In genomic region chr14:67619446-67620216, GRCh38 we compare ENCODE assay signal across 8 cellular contexts. TPM values are rescaled to one million over a fixed set of nuclear protein-coding genes. Genes with fewer than 3 reads are reported as not detected.
DNase-seq lines count a peak whose midpoint lies in the region; ATAC-seq and TF ChIP-seq lines count a peak whose summit lies in the region.

Gene ARG2 (plus strand): TSS chr14:67619920. CDS start chr14:67619978, 58 bp downstream.

- DNase-seq in NCI-H1436 (lab: John Stamatoyannopoulos, UW) (peak; percentile 95), T follicular helper cell (ENCODE audit: low read depth) (peak; percentile 97), amniotic stem cell (lab: John Stamatoyannopoulos, UW) (peak; percentile 86), left cardiac atrium (peak; percentile 98), posterior vena cava (ENCODE audit: low spot score) (peak; percentile 98), ureter (ENCODE audit: low spot score) (peak; percentile 97)

- intact Hi-C loops in left cardiac atrium (cut with DNase I): loop anchor here (5.0 to 10.0 kb wide), 2 partner anchors 48 to 75 kb away; partner anchors contain the start of gene RDH11 (in 1 of the 2)
- intact Hi-C loops in posterior vena cava (cut with DNase I): loop anchor here in 1 of 2 donors (5.0 kb wide), 1 partner anchor 48 kb away; no protein-coding TSS in a partner anchor

- H3K4me3 ChIP-seq in GM12875 (ENCODE audit: low read depth, low read length): peak within 1 kb of the TSS; percentile 54

- TF ChIP-seq CTCF in GM12875 (IDR thresholded peaks at IDR 0.05; ENCODE audit: borderline replicate concordance, insufficient read depth, low read depth, low read length): no peak

- ATAC-seq in HG02840 (IDR thresholded peaks at IDR 0.05; ENCODE audit: low FRiP score, unreplicated experiment) (peak; percentile 93), left cardiac atrium (peak; percentile 98 to 99)

RNA-seq across cellular contexts. Expression of gene ARG2, which starts in this region (rescaled TPM):
- total RNA-seq in left cardiac atrium (1 to 10 TPM in 1 of 2 donors, under 1 TPM in 1; 0.38 to 1.2 TPM), posterior vena cava (1 to 10 TPM; 1.9 to 5.1 TPM), ureter (6.0 TPM)

Comparison
In these comparisons a context has a peak if more than half of its experiments do, and no peak if none do; other contexts are left out.
1. Peak in every context shown above with its lines: DNase-seq, ATAC-seq and H3K4me3 ChIP-seq.